1 cellular context compared by ENCODE assay signal in the genomic region with DNA sequence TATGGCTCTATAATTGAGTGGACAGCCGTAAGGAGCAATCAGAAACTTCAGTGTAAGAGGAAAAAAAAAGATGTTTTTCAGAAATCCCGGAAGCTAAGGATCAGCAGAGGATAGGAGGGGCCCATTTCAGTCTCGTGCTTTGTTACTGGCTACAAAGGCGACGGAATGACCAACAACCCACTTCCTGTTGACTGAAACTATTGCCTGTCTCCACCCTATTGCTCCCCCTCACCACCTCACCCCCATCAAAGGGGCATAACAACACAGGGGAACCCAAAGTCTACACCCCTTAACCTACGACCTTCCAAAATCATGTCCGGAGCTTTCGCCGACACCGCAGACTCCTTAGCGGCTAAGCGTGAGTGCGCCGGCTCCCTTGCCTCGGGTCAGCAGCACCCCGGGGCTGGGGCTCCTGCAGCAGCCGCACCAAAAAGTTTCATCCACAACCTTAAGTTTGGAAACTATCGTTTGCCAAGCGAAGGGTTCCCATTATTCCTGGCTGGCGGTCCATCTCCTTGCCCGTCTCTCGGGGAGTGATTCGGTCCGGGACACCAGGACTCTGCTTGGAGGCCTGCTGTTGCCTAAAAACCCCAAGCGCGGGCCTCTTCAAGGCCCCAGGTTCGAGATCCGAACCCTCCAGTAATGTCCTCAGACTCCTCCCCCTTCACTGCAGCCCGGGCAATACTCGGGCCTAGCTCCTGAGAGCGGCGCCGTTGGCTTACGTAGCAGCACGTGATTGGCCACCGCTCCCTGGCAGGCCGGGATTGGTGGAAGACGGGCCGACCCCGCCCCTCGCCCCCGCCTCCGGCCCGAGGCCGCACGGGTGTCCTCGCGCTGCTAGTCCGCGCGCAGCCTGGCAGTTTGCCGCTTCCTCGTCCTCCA.
A peak's percentile ranks its signal among the peaks of the same experiment; 100 is the strongest.
TF ChIP-seq lines count a peak whose summit lies in the region.

A gene (plus strand): TSS at position 840 of the 882 bp plus-strand sequence. CDS start 53 bp downstream, outside the sequence.

TF ChIP-seq in HEK293, 187 proteins besides CTCF, POLR2A, EP300 and RAD21 (continued from another document and continues in another):
- TF ChIP-seq SP3 (tag by site-specific recombination; IDR thresholded peaks at IDR 0.05) (peak; percentile 61), ZNF792 (tag by site-specific recombination; IDR thresholded peaks at IDR 0.05) (no peak), ZNF558 (tag by site-specific recombination; IDR thresholded peaks at IDR 0.05) (no peak), TRIM28 (IDR thresholded peaks at IDR 0.05; ENCODE audit: borderline replicate concordance, low read length) (no peak), ZFP37 (tag by site-specific recombination; IDR thresholded peaks at IDR 0.05) (peak; percentile 75), KLF8 (tag by site-specific recombination; IDR thresholded peaks at IDR 0.05) (no peak), SALL2 (tag by site-specific recombination; IDR thresholded peaks at IDR 0.05; ENCODE audit: borderline replicate concordance) (no peak), SCRT2 (tag by site-specific recombination; IDR thresholded peaks at IDR 0.05) (no peak), ZNF311 (tag by site-specific recombination; IDR thresholded peaks at IDR 0.05; ENCODE audit: borderline replicate concordance) (no peak), ZNF416 (tag by site-specific recombination; IDR thresholded peaks at IDR 0.05) (no peak), ZNF404 (tag by site-specific recombination; IDR thresholded peaks at IDR 0.05) (no peak), ZNF621 (tag by site-specific recombination; IDR thresholded peaks at IDR 0.05) (no peak), ZNF16 (tag by site-specific recombination; IDR thresholded peaks at IDR 0.05; ENCODE audit: low read depth) (no peak), ZNF600 (tag by site-specific recombination; IDR thresholded peaks at IDR 0.05) (peak; percentile 93), ZNF548 (tag by site-specific recombination; IDR thresholded peaks at IDR 0.05) (no peak), ZNF768 (tag by site-specific recombination; IDR thresholded peaks at IDR 0.05) (no peak), GLIS2 (tag by site-specific recombination; IDR thresholded peaks at IDR 0.05) (peak; percentile 81), ZIC2 (tag by site-specific recombination; IDR thresholded peaks at IDR 0.05) (no peak), ZNF501 (tag by site-specific recombination; IDR thresholded peaks at IDR 0.05) (peak; percentile 77), ZNF37A (tag by site-specific recombination; IDR thresholded peaks at IDR 0.05) (no peak), ZNF248 (tag by site-specific recombination; IDR thresholded peaks at IDR 0.05) (no peak), ZNF677 (tag by site-specific recombination; IDR thresholded peaks at IDR 0.05) (no peak), ZBTB8A (tag by site-specific recombination; IDR thresholded peaks at IDR 0.05) (no peak; the same call in none of the 2 replicates), ZNF302 (tag by site-specific recombination; IDR thresholded peaks at IDR 0.05; ENCODE audit: low read depth) (no peak), ZNF10 (tag by site-specific recombination; IDR thresholded peaks at IDR 0.05) (no peak), ZNF112 (tag by site-specific recombination; IDR thresholded peaks at IDR 0.05) (no peak), ZFHX2 (tag by site-specific recombination; conservative IDR thresholded peaks at IDR 0.05) (peak; percentile 63), ZNF830 (tag by site-specific recombination; IDR thresholded peaks at IDR 0.05; ENCODE audit: low read depth) (no peak), ZNF221 (tag by site-specific recombination; IDR thresholded peaks at IDR 0.05; ENCODE audit: borderline replicate concordance) (no peak), ZNF335 (tag by site-specific recombination; conservative IDR thresholded peaks at IDR 0.05) (peak; percentile 95), ZNF585B (tag by site-specific recombination; IDR thresholded peaks at IDR 0.05) (no peak), ZNF19 (tag by site-specific recombination; IDR thresholded peaks at IDR 0.05; ENCODE audit: low read depth) (no peak), ZNF776 (tag by site-specific recombination; IDR thresholded peaks at IDR 0.05; ENCODE audit: borderline replicate concordance) (no peak), ZBTB21 (tag by site-specific recombination; IDR thresholded peaks at IDR 0.05) (no peak), KLF1 (tag by site-specific recombination; IDR thresholded peaks at IDR 0.05) (no peak), RBAK (tag by site-specific recombination; IDR thresholded peaks at IDR 0.05) (no peak), ZNF324 (tag by site-specific recombination; IDR thresholded peaks at IDR 0.05) (peak; percentile 21)
- TF ChIP-seq, protein P1, sequence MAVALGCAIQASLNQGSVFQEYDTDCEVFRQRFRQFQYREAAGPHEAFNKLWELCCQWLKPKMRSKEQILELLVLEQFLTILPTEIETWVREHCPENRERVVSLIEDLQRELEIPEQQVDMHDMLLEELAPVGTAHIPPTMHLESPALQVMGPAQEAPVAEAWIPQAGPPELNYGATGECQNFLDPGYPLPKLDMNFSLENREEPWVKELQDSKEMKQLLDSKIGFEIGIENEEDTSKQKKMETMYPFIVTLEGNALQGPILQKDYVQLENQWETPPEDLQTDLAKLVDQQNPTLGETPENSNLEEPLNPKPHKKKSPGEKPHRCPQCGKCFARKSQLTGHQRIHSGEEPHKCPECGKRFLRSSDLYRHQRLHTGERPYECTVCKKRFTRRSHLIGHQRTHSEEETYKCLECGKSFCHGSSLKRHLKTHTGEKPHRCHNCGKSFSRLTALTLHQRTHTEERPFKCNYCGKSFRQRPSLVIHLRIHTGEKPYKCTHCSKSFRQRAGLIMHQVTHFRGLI (tag by site-specific recombination; IDR thresholded peaks at IDR 0.05) = no peak
- TF ChIP-seq, protein P2, sequence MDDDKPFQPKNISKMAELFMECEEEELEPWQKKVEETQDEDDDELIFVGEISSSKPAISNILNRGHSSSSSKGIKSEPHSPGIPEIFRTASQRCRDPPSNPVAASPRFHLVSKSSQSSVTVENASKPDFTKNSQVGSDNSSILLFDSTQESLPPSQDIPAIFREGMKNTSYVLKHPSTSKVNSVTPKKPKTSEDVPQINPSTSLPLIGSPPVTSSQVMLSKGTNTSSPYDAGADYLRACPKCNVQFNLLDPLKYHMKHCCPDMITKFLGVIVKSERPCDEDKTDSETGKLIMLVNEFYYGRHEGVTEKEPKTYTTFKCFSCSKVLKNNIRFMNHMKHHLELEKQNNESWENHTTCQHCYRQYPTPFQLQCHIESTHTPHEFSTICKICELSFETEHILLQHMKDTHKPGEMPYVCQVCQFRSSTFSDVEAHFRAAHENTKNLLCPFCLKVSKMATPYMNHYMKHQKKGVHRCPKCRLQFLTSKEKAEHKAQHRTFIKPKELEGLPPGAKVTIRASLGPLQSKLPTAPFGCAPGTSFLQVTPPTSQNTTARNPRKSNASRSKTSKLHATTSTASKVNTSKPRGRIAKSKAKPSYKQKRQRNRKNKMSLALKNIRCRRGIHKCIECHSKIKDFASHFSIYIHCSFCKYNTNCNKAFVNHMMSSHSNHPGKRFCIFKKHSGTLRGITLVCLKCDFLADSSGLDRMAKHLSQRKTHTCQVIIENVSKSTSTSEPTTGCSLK (tag by site-specific recombination; IDR thresholded peaks at IDR 0.05) = no peak
- TF ChIP-seq, protein P3, sequence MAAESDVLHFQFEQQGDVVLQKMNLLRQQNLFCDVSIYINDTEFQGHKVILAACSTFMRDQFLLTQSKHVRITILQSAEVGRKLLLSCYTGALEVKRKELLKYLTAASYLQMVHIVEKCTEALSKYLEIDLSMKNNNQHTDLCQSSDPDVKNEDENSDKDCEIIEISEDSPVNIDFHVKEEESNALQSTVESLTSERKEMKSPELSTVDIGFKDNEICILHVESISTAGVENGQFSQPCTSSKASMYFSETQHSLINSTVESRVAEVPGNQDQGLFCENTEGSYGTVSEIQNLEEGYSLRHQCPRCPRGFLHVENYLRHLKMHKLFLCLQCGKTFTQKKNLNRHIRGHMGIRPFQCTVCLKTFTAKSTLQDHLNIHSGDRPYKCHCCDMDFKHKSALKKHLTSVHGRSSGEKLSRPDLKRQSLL (tag by site-specific recombination; IDR thresholded peaks at IDR 0.05) = no peak
- TF ChIP-seq, protein P4, sequence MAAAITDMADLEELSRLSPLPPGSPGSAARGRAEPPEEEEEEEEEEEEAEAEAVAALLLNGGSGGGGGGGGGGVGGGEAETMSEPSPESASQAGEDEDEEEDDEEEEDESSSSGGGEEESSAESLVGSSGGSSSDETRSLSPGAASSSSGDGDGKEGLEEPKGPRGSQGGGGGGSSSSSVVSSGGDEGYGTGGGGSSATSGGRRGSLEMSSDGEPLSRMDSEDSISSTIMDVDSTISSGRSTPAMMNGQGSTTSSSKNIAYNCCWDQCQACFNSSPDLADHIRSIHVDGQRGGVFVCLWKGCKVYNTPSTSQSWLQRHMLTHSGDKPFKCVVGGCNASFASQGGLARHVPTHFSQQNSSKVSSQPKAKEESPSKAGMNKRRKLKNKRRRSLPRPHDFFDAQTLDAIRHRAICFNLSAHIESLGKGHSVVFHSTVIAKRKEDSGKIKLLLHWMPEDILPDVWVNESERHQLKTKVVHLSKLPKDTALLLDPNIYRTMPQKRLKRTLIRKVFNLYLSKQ (tag by site-specific recombination; IDR thresholded peaks at IDR 0.05; ENCODE audit: borderline replicate concordance) = no peak
- TF ChIP-seq, protein P5, sequence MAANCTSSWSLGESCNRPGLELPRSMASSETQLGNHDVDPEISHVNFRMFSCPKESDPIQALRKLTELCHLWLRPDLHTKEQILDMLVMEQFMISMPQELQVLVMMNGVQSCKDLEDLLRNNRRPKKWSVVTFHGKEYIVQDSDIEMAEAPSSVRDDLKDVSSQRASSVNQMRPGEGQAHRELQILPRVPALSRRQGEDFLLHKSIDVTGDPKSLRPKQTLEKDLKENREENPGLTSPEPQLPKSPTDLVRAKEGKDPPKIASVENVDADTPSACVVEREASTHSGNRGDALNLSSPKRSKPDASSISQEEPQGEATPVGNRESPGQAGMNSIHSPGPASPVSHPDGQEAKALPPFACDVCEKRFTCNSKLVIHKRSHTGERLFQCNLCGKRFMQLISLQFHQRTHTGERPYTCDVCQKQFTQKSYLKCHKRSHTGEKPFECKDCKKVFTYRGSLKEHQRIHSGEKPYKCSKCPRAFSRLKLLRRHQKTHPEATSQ (tag by site-specific recombination; IDR thresholded peaks at IDR 0.05) = no peak
- TF ChIP-seq, protein P6, sequence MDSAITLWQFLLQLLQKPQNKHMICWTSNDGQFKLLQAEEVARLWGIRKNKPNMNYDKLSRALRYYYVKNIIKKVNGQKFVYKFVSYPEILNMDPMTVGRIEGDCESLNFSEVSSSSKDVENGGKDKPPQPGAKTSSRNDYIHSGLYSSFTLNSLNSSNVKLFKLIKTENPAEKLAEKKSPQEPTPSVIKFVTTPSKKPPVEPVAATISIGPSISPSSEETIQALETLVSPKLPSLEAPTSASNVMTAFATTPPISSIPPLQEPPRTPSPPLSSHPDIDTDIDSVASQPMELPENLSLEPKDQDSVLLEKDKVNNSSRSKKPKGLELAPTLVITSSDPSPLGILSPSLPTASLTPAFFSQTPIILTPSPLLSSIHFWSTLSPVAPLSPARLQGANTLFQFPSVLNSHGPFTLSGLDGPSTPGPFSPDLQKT (IDR thresholded peaks at IDR 0.05; ENCODE audit: borderline replicate concordance, low read depth, low read length) = no peak
- TF ChIP-seq, protein P7, sequence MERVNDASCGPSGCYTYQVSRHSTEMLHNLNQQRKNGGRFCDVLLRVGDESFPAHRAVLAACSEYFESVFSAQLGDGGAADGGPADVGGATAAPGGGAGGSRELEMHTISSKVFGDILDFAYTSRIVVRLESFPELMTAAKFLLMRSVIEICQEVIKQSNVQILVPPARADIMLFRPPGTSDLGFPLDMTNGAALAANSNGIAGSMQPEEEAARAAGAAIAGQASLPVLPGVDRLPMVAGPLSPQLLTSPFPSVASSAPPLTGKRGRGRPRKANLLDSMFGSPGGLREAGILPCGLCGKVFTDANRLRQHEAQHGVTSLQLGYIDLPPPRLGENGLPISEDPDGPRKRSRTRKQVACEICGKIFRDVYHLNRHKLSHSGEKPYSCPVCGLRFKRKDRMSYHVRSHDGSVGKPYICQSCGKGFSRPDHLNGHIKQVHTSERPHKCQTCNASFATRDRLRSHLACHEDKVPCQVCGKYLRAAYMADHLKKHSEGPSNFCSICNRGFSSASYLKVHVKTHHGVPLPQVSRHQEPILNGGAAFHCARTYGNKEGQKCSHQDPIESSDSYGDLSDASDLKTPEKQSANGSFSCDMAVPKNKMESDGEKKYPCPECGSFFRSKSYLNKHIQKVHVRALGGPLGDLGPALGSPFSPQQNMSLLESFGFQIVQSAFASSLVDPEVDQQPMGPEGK (tag by site-specific recombination; IDR thresholded peaks at IDR 0.05) = peak; percentile 85
- TF ChIP-seq, protein P8, sequence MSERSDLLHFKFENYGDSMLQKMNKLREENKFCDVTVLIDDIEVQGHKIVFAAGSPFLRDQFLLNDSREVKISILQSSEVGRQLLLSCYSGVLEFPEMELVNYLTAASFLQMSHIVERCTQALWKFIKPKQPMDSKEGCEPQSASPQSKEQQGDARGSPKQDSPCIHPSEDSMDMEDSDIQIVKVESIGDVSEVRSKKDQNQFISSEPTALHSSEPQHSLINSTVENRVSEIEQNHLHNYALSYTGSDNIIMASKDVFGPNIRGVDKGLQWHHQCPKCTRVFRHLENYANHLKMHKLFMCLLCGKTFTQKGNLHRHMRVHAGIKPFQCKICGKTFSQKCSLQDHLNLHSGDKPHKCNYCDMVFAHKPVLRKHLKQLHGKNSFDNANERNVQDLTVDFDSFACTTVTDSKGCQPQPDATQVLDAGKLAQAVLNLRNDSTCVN (tag by site-specific recombination; optimal IDR thresholded peaks at IDR 0.05) = peak; percentile 96
- TF ChIP-seq, protein P9, sequence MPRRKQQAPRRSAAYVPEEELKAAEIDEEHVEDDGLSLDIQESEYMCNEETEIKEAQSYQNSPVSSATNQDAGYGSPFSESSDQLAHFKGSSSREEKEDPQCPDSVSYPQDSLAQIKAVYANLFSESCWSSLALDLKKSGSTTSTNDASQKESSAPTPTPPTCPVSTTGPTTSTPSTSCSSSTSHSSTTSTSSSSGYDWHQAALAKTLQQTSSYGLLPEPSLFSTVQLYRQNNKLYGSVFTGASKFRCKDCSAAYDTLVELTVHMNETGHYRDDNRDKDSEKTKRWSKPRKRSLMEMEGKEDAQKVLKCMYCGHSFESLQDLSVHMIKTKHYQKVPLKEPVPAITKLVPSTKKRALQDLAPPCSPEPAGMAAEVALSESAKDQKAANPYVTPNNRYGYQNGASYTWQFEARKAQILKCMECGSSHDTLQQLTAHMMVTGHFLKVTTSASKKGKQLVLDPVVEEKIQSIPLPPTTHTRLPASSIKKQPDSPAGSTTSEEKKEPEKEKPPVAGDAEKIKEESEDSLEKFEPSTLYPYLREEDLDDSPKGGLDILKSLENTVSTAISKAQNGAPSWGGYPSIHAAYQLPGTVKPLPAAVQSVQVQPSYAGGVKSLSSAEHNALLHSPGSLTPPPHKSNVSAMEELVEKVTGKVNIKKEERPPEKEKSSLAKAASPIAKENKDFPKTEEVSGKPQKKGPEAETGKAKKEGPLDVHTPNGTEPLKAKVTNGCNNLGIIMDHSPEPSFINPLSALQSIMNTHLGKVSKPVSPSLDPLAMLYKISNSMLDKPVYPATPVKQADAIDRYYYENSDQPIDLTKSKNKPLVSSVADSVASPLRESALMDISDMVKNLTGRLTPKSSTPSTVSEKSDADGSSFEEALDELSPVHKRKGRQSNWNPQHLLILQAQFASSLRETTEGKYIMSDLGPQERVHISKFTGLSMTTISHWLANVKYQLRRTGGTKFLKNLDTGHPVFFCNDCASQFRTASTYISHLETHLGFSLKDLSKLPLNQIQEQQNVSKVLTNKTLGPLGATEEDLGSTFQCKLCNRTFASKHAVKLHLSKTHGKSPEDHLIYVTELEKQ (tag by site-specific recombination; IDR thresholded peaks at IDR 0.05; ENCODE audit: borderline replicate concordance) = no peak
- TF ChIP-seq, protein P10, sequence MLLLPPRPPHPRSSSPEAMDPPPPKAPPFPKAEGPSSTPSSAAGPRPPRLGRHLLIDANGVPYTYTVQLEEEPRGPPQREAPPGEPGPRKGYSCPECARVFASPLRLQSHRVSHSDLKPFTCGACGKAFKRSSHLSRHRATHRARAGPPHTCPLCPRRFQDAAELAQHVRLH (tag by site-specific recombination; IDR thresholded peaks at IDR 0.05) = no peak
